ENCODE assay signal across 15 cellular contexts in genomic region chr6:169936355-169936975, GRCh38.
DNase-seq lines count a peak whose midpoint lies in the region; ATAC-seq and TF ChIP-seq lines count a peak whose summit lies in the region.
"Had no signal": no experiment of that assay in that cellular context is flagged by ENCODE, and none has a peak within 500 bp of the region (broad histone marks: within the 10 kb centered on the region; RNA-seq: fewer than 3 reads in every experiment).

No MANE protein-coding gene starts in this region.

- in situ Hi-C loops in Panc1 (cut with HindIII; ENCODE audit: low pct_unique_long_range_greater_than_20kb, low sequenced_read_pairs): no loop called here

- no TSS peak for BruUV-seq in Panc1 (replicated peaks; lab: Mats Ljungman, UMichigan)

- H3K27ac ChIP-seq in right atrium auricular region (no peak overlapping the region), Panc1 (ENCODE audit: low read length) (peak overlapping the region; percentile 77; the same call in 1 of the 2 replicates)
- H3K27ac ChIP-seq: C4-2B had no signal

- ATAC-seq in left ventricle myocardium superior (no peak), Panc1 (no peak)

- no peaks in the 10 kb centered on the region for H3K9me3 ChIP-seq in right atrium auricular region
- no peaks in the 10 kb centered on the region for H3K9me3 ChIP-seq in Panc1 (ENCODE audit: control insufficient read depth, insufficient read depth, low read depth, low read length)

- intact Hi-C loops in left ventricle myocardium superior (cut with micrococcal nuclease) (no loop called here), Panc1 (cut with micrococcal nuclease; ENCODE audit: unreplicated experiment) (no loop called here)

- H3K4me1 ChIP-seq in right atrium auricular region (peaks cover 0 to 8% of the 10 kb centered on the region in 2 donors), Panc1 (ENCODE audit: control insufficient read depth, insufficient read depth, low read length) (peaks cover 26% of the 10 kb centered on the region)

- H3K4me3 ChIP-seq in right atrium auricular region: no peak overlapping the region
- H3K4me3 ChIP-seq in Panc1 (ENCODE audit: low read depth in 2 of 2, low read length in 2 of 2): no peak overlapping the region

- H3K27me3 ChIP-seq in right atrium auricular region: no peaks in the 10 kb centered on the region
- H3K27me3 ChIP-seq in Panc1 (ENCODE audit: control insufficient read depth, insufficient read depth, low read length): no peaks in the 10 kb centered on the region; the same call in 1 of the 2 replicates

- peaks cover 3% of the 10 kb centered on the region; the same call in 1 of the 2 replicates for H3K36me3 Mint-ChIP-seq in HFFc6 (ENCODE audit: low read depth)
- H3K36me3 Mint-ChIP-seq: CD4-positive, alpha-beta memory T cell had no signal

- H3K9me3 Mint-ChIP-seq in HFFc6: peaks cover 62% of the 10 kb centered on the region
- H3K9me3 Mint-ChIP-seq: CD4-positive, alpha-beta memory T cell had no signal

- H3K4me1 Mint-ChIP-seq in HFFc6 (ENCODE audit: low read depth): no peaks in the 10 kb centered on the region
- H3K4me1 Mint-ChIP-seq: B cell; CD4-positive, alpha-beta memory T cell had no signal

- CTCF ChIA-PET in Panc1 (lab: Charles Lee): no interaction called here

- H3K27ac Mint-ChIP-seq in HFFc6: no peak overlapping the region
- H3K27ac Mint-ChIP-seq: B cell; CD4-positive, alpha-beta memory T cell had no signal

- H3K4me3 Mint-ChIP-seq in HFFc6: no peak overlapping the region
- H3K4me3 Mint-ChIP-seq: B cell had no signal

- POLR2A ChIA-PET in Panc1 (lab: Charles Lee): no interaction called here

- TF ChIP-seq CTCF in right atrium auricular region (IDR thresholded peaks at IDR 0.05) (no peak), Panc1 (IDR thresholded peaks at IDR 0.05) (no peak), HFFc6 (IDR thresholded peaks at IDR 0.05) (no peak)

- H3K36me3 ChIP-seq in right atrium auricular region: no peaks in the 10 kb centered on the region
- no peaks in the 10 kb centered on the region for H3K36me3 ChIP-seq in Panc1 (ENCODE audit: control insufficient read depth, insufficient read depth, low read length)

- H3K27me3 Mint-ChIP-seq in HFFc6 (ENCODE audit: insufficient read depth): no peaks in the 10 kb centered on the region; the same call in 1 of the 2 replicates

- DNase-seq in right atrium auricular region (ENCODE audit: low spot score) (peak; percentile 49), left ventricle myocardium superior (no peak), Panc1 (ENCODE audit: low read depth, low spot score) (no peak), left kidney (ENCODE audit: low read depth, low spot score) (peak; percentile 59), HFFc6 (no peak)
- no peak for DNase-seq in activated naive CD4-positive, alpha-beta T cell treated with Interleukin-2 at 50 U/mL for 16 hours
- DNase-seq in activated CD4-positive, alpha-beta T cell treated with anti-CD3 and anti-CD28 coated beads for 48 hours: no peak
- DNase-seq: CD4-positive, alpha-beta memory T cell; DMS79 treated with DMSO at 0.1 percent for 48 hours; EL; GOT3; HCEC 1CT; IMR-90 had no signal

Comparison
In these comparisons a context has a peak if more than half of its experiments do, and no peak if none do; other contexts are left out.
1. DNase-seq: peak in right atrium auricular region (single experiment) and left kidney (single experiment); none in left ventricle myocardium superior (single experiment), Panc1 (single experiment), activated naive CD4-positive, alpha-beta T cell treated with Interleukin-2 at 50 U/mL for 16 hours (single experiment), activated CD4-positive, alpha-beta T cell treated with anti-CD3 and anti-CD28 coated beads for 48 hours (single experiment) and HFFc6 (single experiment).